9 cellular contexts compared by ENCODE assay signal in the genomic region with DNA sequence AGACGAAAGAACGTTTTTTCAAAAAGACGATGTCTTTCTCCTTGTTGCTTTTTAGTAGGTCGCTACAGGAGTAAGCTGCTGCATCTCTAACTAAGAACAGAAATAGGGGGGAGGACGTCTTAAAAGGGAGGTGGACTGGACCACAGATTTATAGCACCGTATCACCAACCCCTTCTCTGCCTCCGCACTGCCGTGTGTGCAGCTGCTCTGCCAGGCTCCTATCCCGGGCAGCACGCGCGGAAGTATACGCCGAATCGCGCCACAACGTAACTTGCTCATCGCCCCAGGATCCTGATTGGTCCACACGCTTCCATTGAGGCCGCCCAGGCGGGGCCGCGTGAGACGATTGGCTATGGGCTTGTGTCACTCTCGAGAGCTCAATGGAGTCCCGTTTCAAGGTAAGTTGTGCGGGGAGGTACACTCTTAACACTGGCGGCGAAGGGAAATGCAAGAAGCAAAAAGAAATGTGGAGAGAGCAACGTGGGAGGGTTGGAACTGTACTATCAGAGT. TPM values are rescaled to one million over a fixed set of nuclear protein-coding genes. Genes with fewer than 3 reads are reported as not detected.
DNase-seq lines count a peak whose midpoint lies in the region; ATAC-seq, FAIRE-seq and TF ChIP-seq lines count a peak whose summit lies in the region.
"Had no signal": no experiment of that assay in that cellular context is flagged by ENCODE, and none has a peak within 500 bp of the region (broad histone marks: within the 10 kb centered on the region; RNA-seq: fewer than 3 reads in every experiment).

A gene (minus strand): TSS at position 121 of the 510 bp plus-strand sequence. CDS start 64,006 bp downstream, outside the sequence.

- peak within 1 kb of the TSS; percentile 99 for H3K4me2 ChIP-seq in astrocyte (ENCODE audit: low read length)

- intact Hi-C loops in left cardiac atrium (cut with DNase I): no loop called here
- intact Hi-C loops in pancreas (cut with DNase I): no loop called here
- intact Hi-C loops in aorta (cut with DNase I): no loop called here

- H3K4me1 Mint-ChIP-seq in astrocyte (ENCODE audit: low read depth, unreplicated experiment): peaks cover 5% of the 10 kb centered on the region

- H3K79me2 ChIP-seq in astrocyte (ENCODE audit: insufficient read depth, low read length): no peaks in the 10 kb centered on the region

- H4K20me1 ChIP-seq in astrocyte (ENCODE audit: insufficient read depth, low read length): no peaks in the 10 kb centered on the region

- H3K9me3 Mint-ChIP-seq in astrocyte (ENCODE audit: unreplicated experiment): no peaks in the 10 kb centered on the region

- H3K27me3 ChIP-seq in astrocyte (ENCODE audit: insufficient read depth, low read length): peaks cover 45% of the 10 kb centered on the region
- H3K27me3 ChIP-seq in pancreas: peaks cover 0 to 57% (median 21%) of the 10 kb centered on the region in 4 donors
- H3K27me3 ChIP-seq in aorta (ENCODE audit: control insufficient read depth in 1 of 2, insufficient read depth in 2 of 2, low read length in 1 of 2): no peaks in the 10 kb centered on the region

- peak; percentile 72 for ATAC-seq in GM19467 (IDR thresholded peaks at IDR 0.05; ENCODE audit: unreplicated experiment)
- ATAC-seq in left cardiac atrium: peak; percentile 88 to 98
- ATAC-seq in pancreas: peak; percentile 96 to 99 (median 98)
- peak; percentile 86 for ATAC-seq in aorta (ENCODE audit: low FRiP score)
- no peak for ATAC-seq in GM21447 (IDR thresholded peaks at IDR 0.05; ENCODE audit: unreplicated experiment)
- ATAC-seq in HG02588 (IDR thresholded peaks at IDR 0.05; ENCODE audit: unreplicated experiment): no peak

- peak within 1 kb of the TSS; percentile 32 for H3K9ac ChIP-seq in astrocyte (ENCODE audit: low read length)

- peak within 1 kb of the TSS; percentile 75 for H3K4me3 ChIP-seq in astrocyte (ENCODE audit: insufficient read depth, low read depth, low read length)
- H3K4me3 ChIP-seq in pancreas: peak within 1 kb of the TSS; percentile 8 to 44 (median 23)
- peak within 1 kb of the TSS; percentile 30 to 36 for H3K4me3 ChIP-seq in aorta (ENCODE audit: low read length in 2 of 2)

- no peak within 1 kb of the TSS for H3K27ac ChIP-seq in astrocyte (ENCODE audit: low read depth, low read length)
- no peak within 1 kb of the TSS for H3K27ac ChIP-seq in pancreas
- no peak within 1 kb of the TSS for H3K27ac ChIP-seq in aorta (ENCODE audit: low read depth in 1 of 2, low read length in 2 of 2)

- H3K36me3 Mint-ChIP-seq in astrocyte (ENCODE audit: low read depth, unreplicated experiment): no peaks in the 10 kb centered on the region

- H3K27me3 Mint-ChIP-seq in astrocyte (ENCODE audit: low read depth, unreplicated experiment): peaks cover 39% of the 10 kb centered on the region

- H3K4me1 ChIP-seq in astrocyte (ENCODE audit: insufficient read depth, low read length): no peaks in the 10 kb centered on the region
- peaks cover 3 to 9% (median 7%) of the 10 kb centered on the region in 3 donors for H3K4me1 ChIP-seq in pancreas
- no peaks in the 10 kb centered on the region for H3K4me1 ChIP-seq in aorta (ENCODE audit: control insufficient read depth in 1 of 2, insufficient read depth in 2 of 2, low read length in 2 of 2)

- 1 to 3% methylated on average over 30 of the region's 30 CpGs for WGBS in pancreas, 2 donors
- 2% methylated on average over 30 of the region's 30 CpGs for WGBS in aorta, 2 donors

- H3K4me3 Mint-ChIP-seq in astrocyte (ENCODE audit: unreplicated experiment): peak within 1 kb of the TSS; percentile 8
- H3K4me3 Mint-ChIP-seq: stimulated activated naive CD8-positive, alpha-beta T cell treated with anti-CD3 and anti-CD28 coated beads, Interleukin-15, Interleukin-2, amounts not matched to agents 100 ng/mL and 50 ng/mL, for 24 hours had no signal

- H3K9me3 ChIP-seq in astrocyte (ENCODE audit: insufficient read depth, low read depth, low read length) (no peaks in the 10 kb centered on the region), pancreas (no peaks in the 10 kb centered on the region), aorta (ENCODE audit: control insufficient read depth, low read length) (no peaks in the 10 kb centered on the region)

- H3K36me3 ChIP-seq in astrocyte (ENCODE audit: insufficient read depth, low read length) (no peaks in the 10 kb centered on the region), pancreas (no peaks in the 10 kb centered on the region), aorta (ENCODE audit: control insufficient read depth in 1 of 2, insufficient read depth in 2 of 2, low read length in 1 of 2) (no peaks in the 10 kb centered on the region)

- peak; percentile 100 for DNase-seq in NCI-H748 (lab: John Stamatoyannopoulos, UW; ENCODE audit: unreplicated experiment)
- DNase-seq in astrocyte (ENCODE audit: low read depth): peak; percentile 95
- DNase-seq in left cardiac atrium: peak; percentile 89
- peak; percentile 82 to 93 (median 90) for DNase-seq in pancreas
- peak; percentile 77 to 91 for DNase-seq in aorta

- TF ChIP-seq CTCF in astrocyte (IDR thresholded peaks at IDR 0.05; ENCODE audit: insufficient read depth, low read depth, low read length): no peak
- no peak for TF ChIP-seq CTCF in pancreas (IDR thresholded peaks at IDR 0.05)

- H3K27ac Mint-ChIP-seq in astrocyte (ENCODE audit: unreplicated experiment): no peak within 1 kb of the TSS
- H3K27ac Mint-ChIP-seq: stimulated activated naive CD8-positive, alpha-beta T cell treated with anti-CD3 and anti-CD28 coated beads, Interleukin-15, Interleukin-2, amounts not matched to agents 100 ng/mL and 50 ng/mL, for 24 hours had no signal

- FAIRE-seq in astrocyte (lab: Jason Lieb, UNC): no peak
- no peak for FAIRE-seq in pancreas (lab: Jason Lieb, UNC)

- peak within 1 kb of the TSS; percentile 77 for H2AFZ ChIP-seq in astrocyte (ENCODE audit: low read depth, low read length)

RNA-seq across cellular contexts. Expression of the gene that starts here (rescaled TPM):
- 19.1 and 22.2 TPM in 2 replicates for total RNA-seq in astrocyte
- total RNA-seq in left cardiac atrium: not detected
- under 1 TPM in 2 of 6 donors, not detected in 4; 0.12 to 0.19 TPM for total RNA-seq in pancreas
- polyA plus RNA-seq in pancreas: under 1 TPM in 1 of 2 donors, not detected in 1; 0.02 TPM
- under 1 TPM in 1 of 2 donors, not detected in 1; 0.42 TPM for total RNA-seq in aorta
- not detected for polyA plus RNA-seq in aorta

Comparison
In these comparisons a context has a peak if more than half of its experiments do, and no peak if none do; other contexts are left out.
1. RNA of the gene that starts here (total RNA-seq): 19.1 to 22.2 TPM in astrocyte; 0.42 TPM in aorta, not detected in left cardiac atrium and 0.12 to 0.19 TPM in pancreas; every median in the first group is over 10 times any median in the second.
2. Peak in DNase-seq and ATAC-seq in left cardiac atrium; RNA of the gene not detected or under 1 TPM.
3. Peak in DNase-seq, ATAC-seq and H3K4me3 ChIP-seq in pancreas; RNA of the gene not detected or under 1 TPM.
4. Peak in DNase-seq, ATAC-seq and H3K4me3 ChIP-seq in aorta; RNA of the gene not detected or under 1 TPM.
5. H3K4me3 ChIP-seq: peak in every context shown above with its lines; median percentile 75 in astrocyte; 33 in aorta; 23 in pancreas.
6. Peak in every context shown above with its lines, with median percentiles within 50 percentile points of each other: DNase-seq.